In the genomic region with DNA sequence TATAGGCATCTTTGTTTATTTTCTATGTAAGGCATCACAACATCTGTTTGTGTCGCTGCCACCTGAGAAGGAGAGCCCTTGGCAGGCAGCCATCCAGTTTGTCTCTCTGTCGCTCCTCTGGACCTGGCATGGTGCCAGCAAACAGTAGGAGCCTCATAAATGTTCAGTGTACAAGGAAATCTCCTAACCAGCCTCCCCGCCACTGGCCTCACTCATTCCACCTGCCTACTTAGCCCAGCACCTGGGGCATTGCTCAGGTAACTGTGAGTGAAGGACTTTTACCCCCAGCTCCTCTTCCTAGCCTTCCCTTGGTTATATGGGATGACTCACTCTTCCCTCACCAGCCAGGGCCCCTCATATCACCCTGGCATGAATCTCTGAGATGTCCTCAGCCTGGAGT, we compare ENCODE assay signal across 20 cellular contexts.
A peak's percentile ranks its signal among the peaks of the same experiment; 100 is the strongest.
DNase-seq lines count a peak whose midpoint lies in the region; ATAC-seq lines count a peak whose summit lies in the region.
"Had no signal": no experiment of that assay in that cellular context is flagged by ENCODE, and none has a peak within 500 bp of the region (broad histone marks: within the 10 kb centered on the region; RNA-seq: fewer than 3 reads in every experiment).

No MANE protein-coding gene starts in this region.

- peaks cover 7% of the 10 kb centered on the region for H3K9me3 ChIP-seq in SJCRH30 (replicated peaks)
- H3K9me3 ChIP-seq: adrenal gland, thoracic aorta had no signal

- intact Hi-C loops in posterior vena cava (cut with DNase I): no loop called here

- ATAC-seq in GM21515 (IDR thresholded peaks at IDR 0.05; ENCODE audit: unreplicated experiment): no peak
- ATAC-seq: activated CD4-positive, CD25-positive, alpha-beta regulatory T cell treated with anti-CD3 and anti-CD28 coated beads, Interleukin-2, amount 50 U/mL, for 24 hours; esophagus mucosa; gastroesophageal sphincter; stimulated activated memory B cell treated with anti-CD40 and anti-IgM and Interleukin-4, amounts not matched to agents 10 μg/mL and 1 μg/mL and 100 μg/mL, for 72 hours had no signal

- no peak overlapping the region for H3K4me3 ChIP-seq in SJCRH30
- H3K4me3 ChIP-seq: adrenal gland, gastroesophageal sphincter, neural progenitor cell, SK-N-MC, thoracic aorta had no signal

- no peak overlapping the region for H3K27ac ChIP-seq in SJCRH30
- H3K27ac ChIP-seq: adrenal gland, gastroesophageal sphincter, neural progenitor cell, SK-N-MC, thoracic aorta had no signal

- DNase-seq in NCI-H1694 treated with DMSO at 0.1 percent for 48 hours (lab: John Stamatoyannopoulos, UW): peak; percentile 10
- no peak for DNase-seq in NCI-H1694 (lab: John Stamatoyannopoulos, UW)
- peak; percentile 15 for DNase-seq in HT1080 (ENCODE audit: low read depth)
- DNase-seq in RKO (ENCODE audit: low spot score): peak; percentile 32
- DNase-seq in posterior vena cava (ENCODE audit: low spot score): peak; percentile 56
- no peak for DNase-seq in NOMO-1 (lab: John Stamatoyannopoulos, UW; ENCODE audit: unreplicated experiment in 2 of 2)
- no peak for DNase-seq in SJCRH30
- DNase-seq: adrenal gland, DND-41, NCI-H1048, NCI-H226, T1000 had no signal

- peaks cover 7% of the 10 kb centered on the region; the same call in 1 of the 2 replicates for H3K4me1 ChIP-seq in SJCRH30
- H3K4me1 ChIP-seq: gastroesophageal sphincter, neural progenitor cell had no signal

- H3K27me3 ChIP-seq in SJCRH30: no peaks in the 10 kb centered on the region
- H3K27me3 ChIP-seq: adrenal gland, neural progenitor cell had no signal

- no peaks in the 10 kb centered on the region for H3K36me3 ChIP-seq in SJCRH30
- H3K36me3 ChIP-seq: adrenal gland, gastroesophageal sphincter, neural progenitor cell, thoracic aorta had no signal

Comparison
In these comparisons a context has a peak if more than half of its experiments do, and no peak if none do; other contexts are left out.
1. DNase-seq: peak in NCI-H1694 treated with DMSO at 0.1 percent for 48 hours (single experiment), HT1080 (single experiment), RKO (single experiment) and posterior vena cava (single experiment); none in NCI-H1694 (single experiment), NOMO-1 (0 of 2) and SJCRH30 (0 of 2).